ENCODE assay signal across 14 cellular contexts in the genomic region with DNA sequence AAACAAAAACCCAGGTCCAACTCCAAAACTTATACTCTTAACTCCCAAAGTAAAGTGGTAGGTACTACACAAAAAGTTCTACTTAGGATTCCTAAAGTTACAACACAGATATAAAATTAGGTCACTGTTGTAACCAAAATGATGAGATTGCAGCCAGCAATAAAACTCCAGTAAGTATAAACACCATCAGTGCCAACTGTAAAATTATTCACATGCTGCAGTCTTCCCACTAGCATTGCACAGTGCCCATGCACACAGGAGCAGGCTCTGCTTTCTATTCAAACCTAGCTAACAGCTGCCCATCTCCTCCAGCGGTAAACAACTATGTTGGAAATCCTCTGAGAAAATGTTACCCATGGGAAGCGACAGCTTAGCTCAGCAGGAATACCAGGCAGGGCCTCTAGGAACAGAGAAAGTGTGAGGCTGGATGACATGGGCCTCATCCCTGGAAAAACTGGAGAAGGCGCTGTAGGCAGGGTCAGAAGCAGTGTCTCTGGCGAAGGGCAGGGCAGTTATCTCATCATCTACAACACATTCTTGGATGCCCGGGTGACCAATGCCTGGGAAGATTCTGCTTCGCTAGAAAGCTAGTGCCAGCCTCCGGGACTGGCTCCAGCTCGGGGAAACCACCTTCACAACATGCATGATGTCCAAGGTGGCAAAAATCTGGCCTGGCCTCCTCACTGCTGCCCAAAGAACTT. TPM values are rescaled to one million over a fixed set of nuclear protein-coding genes. Genes with fewer than 3 reads are reported as not detected.
DNase-seq lines count a peak whose midpoint lies in the region; ATAC-seq, FAIRE-seq and TF ChIP-seq lines count a peak whose summit lies in the region.
"Had no signal": no experiment of that assay in that cellular context is flagged by ENCODE, and none has a peak within 500 bp of the region (broad histone marks: within the 10 kb centered on the region; RNA-seq: fewer than 3 reads in every experiment).

No MANE protein-coding gene starts in this region.

- H3K9ac ChIP-seq in SK-N-MC (ENCODE audit: insufficient read length), result no peak overlapping the region

- H2AFZ ChIP-seq in hepatocyte, result no peak overlapping the region

- FAIRE-seq in small intestine (lab: Jason Lieb, UNC), result no peak
- FAIRE-seq: frontal cortex had no signal

- no peaks in the 10 kb centered on the region for H3K9me3 ChIP-seq in SK-N-MC (ENCODE audit: low read depth, low read length)
- H3K9me3 ChIP-seq in hepatocyte (ENCODE audit: low read depth), result no peaks in the 10 kb centered on the region
- no peaks in the 10 kb centered on the region for H3K9me3 ChIP-seq in small intestine (ENCODE audit: control insufficient read depth, low read depth)

- 73% methylated on average over 8 of the region's 8 CpGs for WGBS in hepatocyte (ENCODE audit: low lambda C conversion rate, missing lambda C conversion rate)
- WGBS in small intestine, 3 donors, result 23 to 59% (median 50%) methylated on average over 8 of the region's 8 CpGs

- ATAC-seq in GM21447 (IDR thresholded peaks at IDR 0.05; ENCODE audit: unreplicated experiment), result no peak
- no peak for ATAC-seq in HG02610 (IDR thresholded peaks at IDR 0.05; ENCODE audit: unreplicated experiment)
- ATAC-seq in activated T-cell treated with anti-CD3 and anti-CD28 coated beads, Interleukin-2, amount 50 U/mL, for 4 hours, result no peak
- ATAC-seq: naive thymus-derived CD4-positive, alpha-beta T cell; stimulated activated naive CD8-positive, alpha-beta T cell treated with anti-CD3 and anti-CD28 coated beads, Interleukin-15, amount 100 ng/mL, for 72 hours had no signal

- H3K27me3 ChIP-seq in hepatocyte (no peaks in the 10 kb centered on the region), small intestine (ENCODE audit: control insufficient read depth in 2 of 2, insufficient read depth in 2 of 2, low read length in 2 of 2) (no peaks in the 10 kb centered on the region)
- H3K27me3 ChIP-seq: dorsolateral prefrontal cortex had no signal

- no peaks in the 10 kb centered on the region for H3K9me3 Mint-ChIP-seq in activated T-cell treated with anti-CD3 and anti-CD28 coated beads, Interleukin-2, amount 50 U/mL, for 4 hours
- H3K9me3 Mint-ChIP-seq: naive thymus-derived CD4-positive, alpha-beta T cell; stimulated activated naive CD8-positive, alpha-beta T cell treated with anti-CD3 and anti-CD28 coated beads, Interleukin-15, amount 100 ng/mL, for 72 hours had no signal

- no peaks in the 10 kb centered on the region for H3K27me3 Mint-ChIP-seq in activated T-cell treated with anti-CD3 and anti-CD28 coated beads, Interleukin-2, amount 50 U/mL, for 4 hours (ENCODE audit: low read depth)
- H3K27me3 Mint-ChIP-seq: naive thymus-derived CD4-positive, alpha-beta T cell; stimulated activated naive CD8-positive, alpha-beta T cell treated with anti-CD3 and anti-CD28 coated beads, Interleukin-15, amount 100 ng/mL, for 72 hours had no signal

- no peaks in the 10 kb centered on the region for H3K9me2 ChIP-seq in hepatocyte (replicated peaks; ENCODE audit: insufficient read depth)

- peaks cover 36% of the 10 kb centered on the region for H3K79me2 ChIP-seq in hepatocyte

- H3K36me3 ChIP-seq in SK-N-MC (ENCODE audit: insufficient read depth, low read length) (peaks cover 21% of the 10 kb centered on the region; the same call in 1 of the 2 replicates), hepatocyte (replicated peaks; ENCODE audit: insufficient read depth, low read depth) (no peaks in the 10 kb centered on the region), small intestine (ENCODE audit: control insufficient read depth in 2 of 2, insufficient read depth in 2 of 2, low read length in 2 of 2) (no peaks in the 10 kb centered on the region)

- peaks cover 51% of the 10 kb centered on the region for H3K4me1 Mint-ChIP-seq in activated T-cell treated with anti-CD3 and anti-CD28 coated beads, Interleukin-2, amount 50 U/mL, for 4 hours (ENCODE audit: low read depth)

- peak; percentile 49 for DNase-seq in GM04503 (ENCODE audit: low read depth)
- no peak for DNase-seq in SK-N-MC (ENCODE audit: low read depth, low spot score)
- no peak for DNase-seq in hepatocyte (ENCODE audit: low spot score)
- peak; percentile 60 for DNase-seq in small intestine
- no peak for DNase-seq in activated T-cell treated with anti-CD3 and anti-CD28 coated beads, Interleukin-2, amount 50 U/mL, for 4 hours
- DNase-seq: activated CD4-positive, alpha-beta T cell treated with anti-CD3 and anti-CD28 coated beads for 1 hour; activated T-cell treated with anti-CD3 and anti-CD28 coated beads, Interleukin-2, amount 50 U/mL, for 48 hours; Calu3; dorsolateral prefrontal cortex; naive thymus-derived CD4-positive, alpha-beta T cell; stimulated activated naive CD8-positive, alpha-beta T cell treated with anti-CD3 and anti-CD28 coated beads, Interleukin-15, amount 100 ng/mL, for 72 hours had no signal

- TF ChIP-seq CTCF in hepatocyte (IDR thresholded peaks at IDR 0.05; ENCODE audit: poor library complexity), result no peak

- H3K4me3 ChIP-seq in SK-N-MC (no peak overlapping the region), hepatocyte (no peak overlapping the region), small intestine (ENCODE audit: low read depth in 1 of 2, low read length in 2 of 2) (no peak overlapping the region)
- H3K4me3 ChIP-seq: dorsolateral prefrontal cortex had no signal

- H3K27ac ChIP-seq in SK-N-MC, result 0 out of 2 replicates have a peak overlapping the region, but pooled peaks have one; percentile 25
- peak overlapping the region; percentile 5 for H3K27ac ChIP-seq in hepatocyte
- peak overlapping the region; percentile 74 for H3K27ac ChIP-seq in small intestine (ENCODE audit: low read depth in 1 of 2, low read length in 1 of 2)

- no peak overlapping the region for H3K4me3 Mint-ChIP-seq in activated T-cell treated with anti-CD3 and anti-CD28 coated beads, Interleukin-2, amount 50 U/mL, for 4 hours
- H3K4me3 Mint-ChIP-seq: naive thymus-derived CD4-positive, alpha-beta T cell; stimulated activated naive CD8-positive, alpha-beta T cell treated with anti-CD3 and anti-CD28 coated beads, Interleukin-15, amount 100 ng/mL, for 72 hours had no signal

- H3K4me2 ChIP-seq in hepatocyte, result no peak overlapping the region

- H3K4me1 ChIP-seq in hepatocyte (ENCODE audit: insufficient read depth), result peaks cover 7% of the 10 kb centered on the region
- H3K4me1 ChIP-seq in small intestine (ENCODE audit: control insufficient read depth in 2 of 2, insufficient read depth in 1 of 2, low read depth in 1 of 2, low read length in 1 of 2), result peaks cover 18% of the 10 kb centered on the region in 2 donors

- peaks cover 10% of the 10 kb centered on the region for H3K36me3 Mint-ChIP-seq in activated T-cell treated with anti-CD3 and anti-CD28 coated beads, Interleukin-2, amount 50 U/mL, for 4 hours (ENCODE audit: insufficient read depth)

- H4K20me1 ChIP-seq in hepatocyte (ENCODE audit: insufficient read depth, poor library complexity, severe bottlenecking), result no peaks in the 10 kb centered on the region

RNA-seq across cellular contexts. Expression of gene CPT1A, which starts 9.1 kb away (rescaled TPM):
- total RNA-seq in hepatocyte, result 16.2 and 24.8 TPM in 2 replicates
- polyA plus RNA-seq in hepatocyte (4.4 and 8.3 TPM in 2 replicates), small intestine (10 to 100 TPM; 29.5 to 33.3 (median 29.7) TPM)
- 10 to 100 TPM; 12.3 to 15.8 (median 14.2) TPM for total RNA-seq in activated T-cell treated with anti-CD3 and anti-CD28 coated beads, Interleukin-2, amount 50 U/mL, for 4 hours

Comparison
In these comparisons a context has a peak if more than half of its experiments do, and no peak if none do; other contexts are left out.
1. DNase-seq: peak in GM04503 (single experiment) and small intestine (single experiment); none in SK-N-MC (single experiment), hepatocyte (single experiment) and activated T-cell treated with anti-CD3 and anti-CD28 coated beads, Interleukin-2, amount 50 U/mL, for 4 hours (single experiment).
2. H3K27ac ChIP-seq: peak in every context shown above with its lines; median percentile 74 in small intestine; 25 in SK-N-MC; 5 in hepatocyte.